ENCODE assay signal across 1 cellular context in genomic region chr7:131800008-131800407, GRCh38.
TF ChIP-seq lines count a peak whose summit lies in the region.

No MANE protein-coding gene starts in this region.

TF ChIP-seq in GM23338, 12 proteins besides CTCF, POLR2A, EP300 and RAD21 (continued from another document):
- no peak for TF ChIP-seq ZNF462 (CRISPR knock-in tag; IDR thresholded peaks at IDR 0.05)
- no peak for TF ChIP-seq CREB1 (CRISPR knock-in tag; IDR thresholded peaks at IDR 0.05; ENCODE audit: low read depth)
- TF ChIP-seq POLR2AphosphoS5 (IDR thresholded peaks at IDR 0.05; ENCODE audit: low read depth): no peak
